Comparison of ENCODE assay signal across 14 cellular contexts in the genomic region with DNA sequence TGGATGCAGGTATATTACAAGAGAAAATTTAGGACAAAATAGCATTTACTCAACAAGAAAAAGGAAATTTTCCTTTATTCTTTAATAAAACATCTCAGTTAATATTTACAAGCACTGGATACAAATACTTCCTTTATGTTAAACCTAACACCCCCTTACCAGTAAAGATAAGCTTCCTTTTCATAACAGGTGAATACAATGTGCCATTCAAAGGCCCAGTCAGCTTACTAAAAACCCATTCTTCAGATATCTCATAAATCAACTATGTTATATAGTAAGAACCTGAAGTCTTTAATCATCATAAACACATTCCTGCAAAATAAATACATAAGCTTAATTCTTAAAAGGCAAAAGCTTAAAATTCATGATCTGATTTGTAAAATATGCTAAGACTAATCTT.
"Had no signal": no experiment of that assay in that cellular context is flagged by ENCODE, and none has a peak within 500 bp of the region (broad histone marks: within the 10 kb centered on the region; RNA-seq: fewer than 3 reads in every experiment).

No MANE protein-coding gene starts in this region.

- H3K9me3 ChIP-seq: ascending aorta, esophagus muscularis mucosa, pancreas, stomach, testis, upper lobe of left lung had no signal

- FAIRE-seq: bronchial epithelial cell, pancreas had no signal

- DNase-seq: activated CD4-positive, alpha-beta T cell treated with anti-CD3 and anti-CD28 coated beads, Interleukin-2, amount 50 U/mL, for 4 hours; activated naive CD4-positive, alpha-beta T cell treated with anti-CD3 and anti-CD28 coated beads, Interleukin-2, amount 10 ng/mL, durations not matched to agents 7 days and 5 days; pancreas; stimulated activated CD4-positive, alpha-beta T cell treated with anti-CD3 and anti-CD28 coated beads, Interleukin-12 subunit alpha, Interleukin-12 subunit beta, amount 100 ng/mL, for 4 hours; stimulated activated CD4-positive, alpha-beta T cell treated with anti-CD3 and anti-CD28 coated beads, Interleukin-2, amount 100 ng/mL, for 24 hours; stomach; testis; upper lobe of left lung had no signal

- H3K27me3 ChIP-seq: ascending aorta, esophagus muscularis mucosa, hepatocyte, pancreas, stomach, testis, upper lobe of left lung had no signal

- H2AFZ ChIP-seq: hepatocyte had no signal

- H3K4me2 ChIP-seq: hepatocyte had no signal

- H3K36me3 ChIP-seq: ascending aorta, esophagus muscularis mucosa, pancreas, stomach, upper lobe of left lung had no signal

- ATAC-seq: activated CD4-positive, CD25-positive, alpha-beta regulatory T cell treated with anti-CD3 and anti-CD28 coated beads, Interleukin-2, amount 50 U/mL, for 24 hours; left lobe of liver; pancreas had no signal

- H3K4me3 ChIP-seq: ascending aorta, esophagus muscularis mucosa, hepatocyte, pancreas, stomach, testis, upper lobe of left lung had no signal

- H3K27ac ChIP-seq: ascending aorta, esophagus muscularis mucosa, hepatocyte, testis, upper lobe of left lung had no signal
